In the genomic region with DNA sequence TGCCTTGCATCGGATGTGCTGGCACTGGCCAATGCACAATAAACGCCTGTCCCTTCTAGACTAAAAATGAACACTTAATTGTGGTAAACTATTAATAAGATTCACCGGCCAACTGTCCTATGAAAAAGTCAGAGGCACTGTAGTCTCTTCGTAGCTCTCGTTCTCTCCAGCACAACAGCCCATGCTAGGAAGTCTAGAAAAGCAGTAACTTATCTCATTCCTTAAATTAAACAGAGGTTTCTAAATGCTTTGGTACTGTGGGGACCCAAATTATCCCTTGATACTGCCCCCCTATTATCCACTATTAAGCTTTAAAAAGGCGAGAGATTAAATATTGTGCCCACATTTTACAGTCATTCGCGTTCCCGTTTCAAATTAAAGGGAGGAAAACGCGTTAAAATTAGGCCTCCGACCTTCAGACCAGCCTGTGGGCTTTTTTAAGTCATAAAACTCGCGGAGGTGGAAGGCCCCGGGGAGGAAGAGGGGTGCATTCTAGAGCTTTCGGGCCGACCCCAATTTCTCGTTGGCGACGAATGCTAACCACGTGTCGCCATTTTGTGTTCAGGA, we compare ENCODE assay signal across 1 cellular context.
TF ChIP-seq lines count a peak whose summit lies in the region.

No MANE protein-coding gene starts in this region.

TF ChIP-seq in K562, 482 proteins besides CTCF, POLR2A, EP300 and RAD21 (continued from another document and continues in another):
- TF ChIP-seq EZH2 (IDR thresholded peaks at IDR 0.05; ENCODE audit: borderline replicate concordance, low read depth, low read length) = no peak
- TF ChIP-seq HNRNPL (IDR thresholded peaks at IDR 0.05; ENCODE audit: low read depth, low read length) = no peak
- TF ChIP-seq SMARCA4 (IDR thresholded peaks at IDR 0.05) = no peak
- TF ChIP-seq SMAD2 (IDR thresholded peaks at IDR 0.05; ENCODE audit: low read depth, low read length) = no peak
- no peak for TF ChIP-seq ZNF766 (CRISPR knock-in tag; conservative IDR thresholded peaks at IDR 0.05)
- no peak; the same call in 1 of the 2 replicates for TF ChIP-seq CREB3 (tag; conservative IDR thresholded peaks at IDR 0.05; ENCODE audit: low read depth)
- no peak; the same call in 1 of the 2 replicates for TF ChIP-seq IFI16 (CRISPR knock-in tag; IDR thresholded peaks at IDR 0.05)
- TF ChIP-seq UBTF (IDR thresholded peaks at IDR 0.05; ENCODE audit: borderline replicate concordance in 1 of 2, low read depth in 2 of 2, low read length in 2 of 2) = no peak
- no peak for TF ChIP-seq CCAR2 (IDR thresholded peaks at IDR 0.05; ENCODE audit: low read depth, low read length)
- no peak for TF ChIP-seq ELK3 (CRISPR knock-in tag; IDR thresholded peaks at IDR 0.05)
- no peak for TF ChIP-seq ZNF583 (CRISPR knock-in tag; IDR thresholded peaks at IDR 0.05)
- TF ChIP-seq SAP30 (IDR thresholded peaks at IDR 0.05; ENCODE audit: borderline replicate concordance, insufficient read depth, low read depth, low read length, poor library complexity, severe bottlenecking) = no peak
- no peak for TF ChIP-seq ASH1L (IDR thresholded peaks at IDR 0.05; ENCODE audit: borderline replicate concordance, low read depth, partially characterized antibody)
- TF ChIP-seq NFXL1 (CRISPR knock-in tag; IDR thresholded peaks at IDR 0.05) = no peak
- TF ChIP-seq SRSF1 (IDR thresholded peaks at IDR 0.05; ENCODE audit: low read depth, low read length) = no peak
- no peak for TF ChIP-seq FOXK1 (CRISPR knock-in tag; IDR thresholded peaks at IDR 0.05; ENCODE audit: borderline replicate concordance)
- no peak for TF ChIP-seq CREB3L1 (IDR thresholded peaks at IDR 0.05; ENCODE audit: borderline replicate concordance, low read depth)
- TF ChIP-seq ATF3 (IDR thresholded peaks at IDR 0.05) = no peak
- 0 out of 2 replicates have a peak, but pooled peaks have one; percentile 14 for TF ChIP-seq ATF3 (CRISPR knock-in tag; conservative IDR thresholded peaks at IDR 0.05)
- TF ChIP-seq OTX1 (CRISPR knock-in tag; IDR thresholded peaks at IDR 0.05) = no peak
- TF ChIP-seq, protein P1, sequence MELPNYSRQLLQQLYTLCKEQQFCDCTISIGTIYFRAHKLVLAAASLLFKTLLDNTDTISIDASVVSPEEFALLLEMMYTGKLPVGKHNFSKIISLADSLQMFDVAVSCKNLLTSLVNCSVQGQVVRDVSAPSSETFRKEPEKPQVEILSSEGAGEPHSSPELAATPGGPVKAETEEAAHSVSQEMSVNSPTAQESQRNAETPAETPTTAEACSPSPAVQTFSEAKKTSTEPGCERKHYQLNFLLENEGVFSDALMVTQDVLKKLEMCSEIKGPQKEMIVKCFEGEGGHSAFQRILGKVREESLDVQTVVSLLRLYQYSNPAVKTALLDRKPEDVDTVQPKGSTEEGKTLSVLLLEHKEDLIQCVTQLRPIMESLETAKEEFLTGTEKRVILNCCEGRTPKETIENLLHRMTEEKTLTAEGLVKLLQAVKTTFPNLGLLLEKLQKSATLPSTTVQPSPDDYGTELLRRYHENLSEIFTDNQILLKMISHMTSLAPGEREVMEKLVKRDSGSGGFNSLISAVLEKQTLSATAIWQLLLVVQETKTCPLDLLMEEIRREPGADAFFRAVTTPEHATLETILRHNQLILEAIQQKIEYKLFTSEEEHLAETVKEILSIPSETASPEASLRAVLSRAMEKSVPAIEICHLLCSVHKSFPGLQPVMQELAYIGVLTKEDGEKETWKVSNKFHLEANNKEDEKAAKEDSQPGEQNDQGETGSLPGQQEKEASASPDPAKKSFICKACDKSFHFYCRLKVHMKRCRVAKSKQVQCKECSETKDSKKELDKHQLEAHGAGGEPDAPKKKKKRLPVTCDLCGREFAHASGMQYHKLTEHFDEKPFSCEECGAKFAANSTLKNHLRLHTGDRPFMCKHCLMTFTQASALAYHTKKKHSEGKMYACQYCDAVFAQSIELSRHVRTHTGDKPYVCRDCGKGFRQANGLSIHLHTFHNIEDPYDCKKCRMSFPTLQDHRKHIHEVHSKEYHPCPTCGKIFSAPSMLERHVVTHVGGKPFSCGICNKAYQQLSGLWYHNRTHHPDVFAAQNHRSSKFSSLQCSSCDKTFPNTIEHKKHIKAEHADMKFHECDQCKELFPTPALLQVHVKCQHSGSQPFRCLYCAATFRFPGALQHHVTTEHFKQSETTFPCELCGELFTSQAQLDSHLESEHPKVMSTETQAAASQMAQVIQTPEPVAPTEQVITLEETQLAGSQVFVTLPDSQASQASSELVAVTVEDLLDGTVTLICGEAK (IDR thresholded peaks at IDR 0.05) = 0 out of 2 replicates have a peak, but pooled peaks have one; percentile 30
- TF ChIP-seq, protein P1 (CRISPR knock-in tag; IDR thresholded peaks at IDR 0.05) = no peak
- no peak for TF ChIP-seq HOMEZ (CRISPR knock-in tag; IDR thresholded peaks at IDR 0.05)
- no peak for TF ChIP-seq FUS (optimal IDR thresholded peaks at IDR 0.05; ENCODE audit: low read depth, low read length)
- TF ChIP-seq YY1 (IDR thresholded peaks at IDR 0.05; ENCODE audit: borderline replicate concordance in 1 of 3, control insufficient read depth in 1 of 3, extremely low read depth in 1 of 3, insufficient read depth in 3 of 3, insufficient read length in 1 of 3, insufficient replicate concordance in 2 of 3, low read depth in 1 of 3, low read length in 2 of 3) = no peak
- no peak for TF ChIP-seq CBFA2T2 (conservative IDR thresholded peaks at IDR 0.05)
- TF ChIP-seq HSF4 (CRISPR knock-in tag; IDR thresholded peaks at IDR 0.05; ENCODE audit: borderline replicate concordance) = no peak
- no peak for TF ChIP-seq ZNF395 (CRISPR knock-in tag; IDR thresholded peaks at IDR 0.05)
- TF ChIP-seq THRA (IDR thresholded peaks at IDR 0.05) = no peak
- no peak for TF ChIP-seq MAX (CRISPR knock-in tag; IDR thresholded peaks at IDR 0.05)
